8 cellular contexts compared by ENCODE assay signal in genomic region chr20:23419995-23420901, GRCh38. TPM values are rescaled to one million over a fixed set of nuclear protein-coding genes. Genes with fewer than 3 reads are reported as not detected.
A peak's percentile ranks its signal among the peaks of the same experiment; 100 is the strongest.
DNase-seq lines count a peak whose midpoint lies in the region; ATAC-seq, FAIRE-seq and TF ChIP-seq lines count a peak whose summit lies in the region.

No MANE protein-coding gene starts in this region.

- H3K79me1 ChIP-seq in neuronal stem cell (ENCODE audit: low read depth, low read length): peaks cover 10% of the 10 kb centered on the region

- no peak overlapping the region for H3K4ac ChIP-seq in neuronal stem cell (ENCODE audit: low read length)

- H3K4me1 ChIP-seq in foreskin keratinocyte (peaks cover 8% of the 10 kb centered on the region), neuronal stem cell (ENCODE audit: control insufficient read depth in 2 of 2, insufficient read depth in 1 of 2, low read depth in 1 of 2, low read length in 2 of 2) (peaks cover 0 to 6% of the 10 kb centered on the region in 2 donors), upper lobe of left lung (peaks cover 13 to 23% (median 18%) of the 10 kb centered on the region in 4 donors)

- peak overlapping the region; percentile 98 for H3K18ac ChIP-seq in neuronal stem cell (ENCODE audit: low read length)

- TF ChIP-seq POLR2A in upper lobe of left lung (IDR thresholded peaks at IDR 0.05): no peak

- H2AK5ac ChIP-seq in neuronal stem cell (ENCODE audit: low read depth, low read length): no peak overlapping the region

- peak overlapping the region; percentile 98 for H3K9ac ChIP-seq in neuronal stem cell (ENCODE audit: low read depth, low read length, poor library complexity)

- no peak overlapping the region for H4K8ac ChIP-seq in neuronal stem cell (ENCODE audit: low read depth, low read length)

- H3K4me2 ChIP-seq in neuronal stem cell (ENCODE audit: insufficient read depth, low read length, poor library complexity, severe bottlenecking): peak overlapping the region; percentile 86

- H3K9me3 ChIP-seq in neuronal stem cell (replicated peaks in 1 of 2; ENCODE audit: control insufficient read depth in 2 of 2, insufficient read depth in 1 of 2, low read depth in 1 of 2, low read length in 2 of 2): no peaks in the 10 kb centered on the region
- no peaks in the 10 kb centered on the region for H3K9me3 ChIP-seq in upper lobe of left lung

- H3K4me3 ChIP-seq in neuronal stem cell (ENCODE audit: low read length in 2 of 2): peak overlapping the region; percentile 87 to 89
- peak overlapping the region; percentile 59 to 95 (median 88) for H3K4me3 ChIP-seq in upper lobe of left lung

- H2BK5ac ChIP-seq in neuronal stem cell (ENCODE audit: low read length): peak overlapping the region; percentile 66

- no peaks in the 10 kb centered on the region for H3K27me3 ChIP-seq in foreskin keratinocyte
- H3K27me3 ChIP-seq in neuronal stem cell (ENCODE audit: control insufficient read depth in 3 of 3, insufficient read depth in 3 of 3, low read depth in 1 of 3, low read length in 3 of 3): peaks cover 0 to 4% (median 0%) of the 10 kb centered on the region in 3 experiments
- no peaks in the 10 kb centered on the region for H3K27me3 ChIP-seq in upper lobe of left lung

- H4K91ac ChIP-seq in neuronal stem cell (ENCODE audit: low read depth, low read length, poor library complexity): no peak overlapping the region

- TF ChIP-seq EP300 in upper lobe of left lung (IDR thresholded peaks at IDR 0.05): no peak

- H2BK12ac ChIP-seq in neuronal stem cell (ENCODE audit: low read length): no peak overlapping the region

- DNase-seq in GM03348 (ENCODE audit: low spot score) (peak; percentile 70), RCC 7860 (ENCODE audit: low spot score) (peak; percentile 17), activated gamma-delta T cell (lab: John Stamatoyannopoulos, UW) (peak; percentile 30), foreskin keratinocyte (peak; percentile 40 to 71), neuronal stem cell (ENCODE audit: low spot score) (peak; percentile 1), upper lobe of left lung (peak; percentile 65 to 91), DMS114 treated with DMSO at 0.1 percent for 48 hours (lab: John Stamatoyannopoulos, UW; ENCODE audit: unreplicated experiment) (no peak)

- no peak overlapping the region for H3K23ac ChIP-seq in neuronal stem cell (ENCODE audit: low read depth, low read length, poor library complexity)

- H2AFZ ChIP-seq in neuronal stem cell (ENCODE audit: low read length): peak overlapping the region; percentile 92

- H2BK15ac ChIP-seq in neuronal stem cell (ENCODE audit: low read length): peak overlapping the region; percentile 58

- H3K27ac ChIP-seq in foreskin keratinocyte (peak overlapping the region; percentile 71), neuronal stem cell (replicated peaks; ENCODE audit: low read length) (no peak overlapping the region), upper lobe of left lung (peak overlapping the region; percentile 87 to 96 (median 93))

- peak overlapping the region; percentile 89 for H3K14ac ChIP-seq in neuronal stem cell (ENCODE audit: low read length)

- peak; percentile 40 for FAIRE-seq in RCC 7860 (lab: Jason Lieb, UNC)

- no peak for TF ChIP-seq CTCF in foreskin keratinocyte (conservative IDR thresholded peaks at IDR 0.05)
- no peak for TF ChIP-seq CTCF in upper lobe of left lung (IDR thresholded peaks at IDR 0.05)

- no peak overlapping the region for H2BK120ac ChIP-seq in neuronal stem cell (ENCODE audit: low read depth, low read length)

- H3K36me3 ChIP-seq in neuronal stem cell (replicated peaks in 1 of 2; ENCODE audit: control insufficient read depth in 2 of 2, insufficient read depth in 2 of 2, low read length in 2 of 2): no peaks in the 10 kb centered on the region
- no peaks in the 10 kb centered on the region for H3K36me3 ChIP-seq in upper lobe of left lung

- WGBS in neuronal stem cell (ENCODE audit: extremely low coverage in 2 of 2, insufficient read length in 2 of 2, insufficient replicate concordance in 1 of 2), 2 donors: no CpG with 5 or more reads among the region's 58 CpGs
- WGBS in upper lobe of left lung, 2 donors: 2% methylated on average over 12 of the region's 58 CpGs

- ATAC-seq in HG02759 (IDR thresholded peaks at IDR 0.05; ENCODE audit: unreplicated experiment): peak; percentile 28
- peak; percentile 41 for ATAC-seq in foreskin keratinocyte
- peak; percentile 75 to 81 for ATAC-seq in upper lobe of left lung (ENCODE audit: low FRiP score in 2 of 2)

RNA-seq across cellular contexts. Expression of gene NAPB, which starts 1.0 kb away (rescaled TPM):
- total RNA-seq in foreskin keratinocyte: 4.9 and 5.4 TPM in 2 replicates
- 1.3 and 2.3 TPM in 2 replicates for polyA plus RNA-seq in foreskin keratinocyte
- 5.9 TPM for polyA plus RNA-seq in neuronal stem cell (2013, experiment 1 of 2)
- 6.0 TPM for polyA plus RNA-seq in neuronal stem cell (2013, experiment 2 of 2)
- 10 to 100 TPM in 5 of 6 donors, 1 to 10 TPM in 1; 9.7 to 27.7 (median 11.1) TPM for total RNA-seq in upper lobe of left lung

RNA-seq across cellular contexts. Expression of gene CSTL1, which starts 19.2 kb away (rescaled TPM):
- total RNA-seq in foreskin keratinocyte (not detected in 2 replicates), upper lobe of left lung (not detected)
- not detected in 2 replicates for polyA plus RNA-seq in foreskin keratinocyte
- polyA plus RNA-seq in neuronal stem cell (2013, experiment 1 of 2): not detected
- polyA plus RNA-seq in neuronal stem cell (2013, experiment 2 of 2): not detected

RNA-seq across cellular contexts. Expression of gene CST11, which starts 32.4 kb away (rescaled TPM):
- not detected in 2 replicates for total RNA-seq in foreskin keratinocyte
- not detected in 2 replicates for polyA plus RNA-seq in foreskin keratinocyte
- not detected for polyA plus RNA-seq in neuronal stem cell (2013, experiment 1 of 2)
- not detected for polyA plus RNA-seq in neuronal stem cell (2013, experiment 2 of 2)
- total RNA-seq in upper lobe of left lung: not detected

RNA-seq across cellular contexts. Expression of gene GZF1, which starts 58.3 kb away (rescaled TPM):
- total RNA-seq in foreskin keratinocyte (8.5 and 9.5 TPM in 2 replicates), upper lobe of left lung (10 to 100 TPM; 14.1 to 32.5 (median 25.6) TPM)
- 3.1 and 3.5 TPM in 2 replicates for polyA plus RNA-seq in foreskin keratinocyte
- polyA plus RNA-seq in neuronal stem cell (2013, experiment 1 of 2): 6.0 TPM
- polyA plus RNA-seq in neuronal stem cell (2013, experiment 2 of 2): 6.0 TPM

Comparison
In these comparisons a context has a peak if more than half of its experiments do, and no peak if none do; other contexts are left out.
1. ATAC-seq: peak in every context shown above with its lines; median percentile 78 in upper lobe of left lung; 41 in foreskin keratinocyte; 28 in HG02759.